ENCODE assay signal across 8 cellular contexts in genomic region chr2:64766841-64767669, GRCh38.
DNase-seq lines count a peak whose midpoint lies in the region; ATAC-seq, FAIRE-seq and TF ChIP-seq lines count a peak whose summit lies in the region.

No MANE protein-coding gene starts in this region.

- H3K4me1 ChIP-seq in kidney (ENCODE audit: control insufficient read depth in 1 of 2, insufficient read depth in 1 of 2, low read depth in 1 of 2, low read length in 2 of 2): no peaks in the 10 kb centered on the region

- POLR2A ChIA-PET in HEK293T (lab: Yijun Ruan, JAX): interaction anchor here (0.6 to 3.6 kb wide), 9 partner anchors 13 to 123 kb away, joined by 3 to 20 read pairs (median 4); partner anchors contain the start of gene SERTAD2

- in situ Hi-C loops in GM13976 (cut with MboI; ENCODE audit: low sequenced_read_pairs, unreplicated experiment) (no loop called here), astrocyte of the spinal cord (cut with HindIII; ENCODE audit: low sequenced_read_pairs) (no loop called here)

- H3K27ac Mint-ChIP-seq in stimulated activated memory B cell treated with anti-CD40 and anti-IgM and Interleukin-4, amounts not matched to agents 10 μg/mL and 1 μg/mL and 100 μg/mL, for 72 hours: peak overlapping the region; percentile 93

- H3K36me3 Mint-ChIP-seq in stimulated activated memory B cell treated with anti-CD40 and anti-IgM and Interleukin-4, amounts not matched to agents 10 μg/mL and 1 μg/mL and 100 μg/mL, for 72 hours: no peaks in the 10 kb centered on the region

- peak; percentile 62 for ATAC-seq in stimulated activated memory B cell treated with anti-CD40 and anti-IgM and Interleukin-4, amounts not matched to agents 10 μg/mL and 1 μg/mL and 100 μg/mL, for 72 hours

- CTCF ChIA-PET in HEK293T (lab: Yijun Ruan, JAX): interaction anchor here (1.1 kb wide), 2 partner anchors 13 to 118 kb away, joined by 3 to 4 read pairs; no protein-coding TSS in a partner anchor

- H3K9me3 ChIP-seq in kidney (ENCODE audit: control insufficient read depth in 1 of 2, low read length in 2 of 2): no peaks in the 10 kb centered on the region

- FAIRE-seq in kidney (lab: Jason Lieb, UNC): peak; percentile 25

- no peaks in the 10 kb centered on the region for H3K36me3 ChIP-seq in kidney (ENCODE audit: control insufficient read depth in 1 of 2, insufficient read depth in 2 of 2, low read length in 2 of 2)

- H3K9me3 Mint-ChIP-seq in stimulated activated memory B cell treated with anti-CD40 and anti-IgM and Interleukin-4, amounts not matched to agents 10 μg/mL and 1 μg/mL and 100 μg/mL, for 72 hours: no peaks in the 10 kb centered on the region

- peak overlapping the region; percentile 14 to 63 for H3K9ac ChIP-seq in kidney (ENCODE audit: low read length in 2 of 2)

- H3K27ac ChIP-seq in 22Rv1 (peak overlapping the region; percentile 91), kidney (ENCODE audit: low read depth in 2 of 2, low read length in 2 of 2) (peak overlapping the region; percentile 83 to 91)

- DNase-seq in GM13976 (ENCODE audit: low spot score): peak; percentile 49
- DNase-seq in M059J (ENCODE audit: low read depth): peak; percentile 43
- DNase-seq in astrocyte of the spinal cord (ENCODE audit: low read depth, low spot score): peak; percentile 57
- no peak for DNase-seq in kidney
- no peak for DNase-seq in HEK293T (ENCODE audit: extremely low spot score)
- no peak for DNase-seq in GM19240 (ENCODE audit: insufficient read length, low spot score)

- H3K4me3 ChIP-seq in astrocyte of the spinal cord (ENCODE audit: low read depth, low read length) (peak overlapping the region; percentile 46), kidney (ENCODE audit: low read length in 2 of 2) (peak overlapping the region; percentile 69 to 94)

- intact Hi-C loops in kidney (cut with DNase I): no loop called here

- no peaks in the 10 kb centered on the region for H3K27me3 Mint-ChIP-seq in stimulated activated memory B cell treated with anti-CD40 and anti-IgM and Interleukin-4, amounts not matched to agents 10 μg/mL and 1 μg/mL and 100 μg/mL, for 72 hours

- H3K4me3 Mint-ChIP-seq in stimulated activated memory B cell treated with anti-CD40 and anti-IgM and Interleukin-4, amounts not matched to agents 10 μg/mL and 1 μg/mL and 100 μg/mL, for 72 hours: peak overlapping the region; percentile 88

- peaks cover 28% of the 10 kb centered on the region for H3K4me1 Mint-ChIP-seq in stimulated activated memory B cell treated with anti-CD40 and anti-IgM and Interleukin-4, amounts not matched to agents 10 μg/mL and 1 μg/mL and 100 μg/mL, for 72 hours

- no peak for TF ChIP-seq CTCF in 22Rv1 (IDR thresholded peaks at IDR 0.05)
- TF ChIP-seq CTCF in GM13976 (IDR thresholded peaks at IDR 0.05; ENCODE audit: borderline replicate concordance, control extremely low read depth, extremely low read depth, insufficient read depth, missing control alignments): no peak
- no peak for TF ChIP-seq CTCF in astrocyte of the spinal cord (IDR thresholded peaks at IDR 0.05; ENCODE audit: low read depth, low read length)
- no peak for TF ChIP-seq CTCF in kidney (IDR thresholded peaks at IDR 0.05; ENCODE audit: borderline replicate concordance, extremely low read depth, insufficient read depth)

TF ChIP-seq in HEK293T, 16 proteins besides CTCF, POLR2A, EP300 and RAD21:
- TF ChIP-seq FOXA1 (IDR thresholded peaks at IDR 0.05) (no peak), ELF4 (IDR thresholded peaks at IDR 0.05) (no peak), SP1 (IDR thresholded peaks at IDR 0.05) (no peak), TARDBP (IDR thresholded peaks at IDR 0.05) (no peak), FOXK2 (IDR thresholded peaks at IDR 0.05) (no peak), CTBP1 (IDR thresholded peaks at IDR 0.05; ENCODE audit: borderline replicate concordance) (no peak), HDGF (IDR thresholded peaks at IDR 0.05; ENCODE audit: borderline replicate concordance) (no peak), FOXM1 (IDR thresholded peaks at IDR 0.05; ENCODE audit: borderline replicate concordance) (no peak)

Comparison
In these comparisons a context has a peak if more than half of its experiments do, and no peak if none do; other contexts are left out.
1. DNase-seq: peak in GM13976 (single experiment), M059J (single experiment) and astrocyte of the spinal cord (single experiment); none in kidney (single experiment), HEK293T (single experiment) and GM19240 (single experiment).